9 cellular contexts compared by ENCODE assay signal in the genomic region with DNA sequence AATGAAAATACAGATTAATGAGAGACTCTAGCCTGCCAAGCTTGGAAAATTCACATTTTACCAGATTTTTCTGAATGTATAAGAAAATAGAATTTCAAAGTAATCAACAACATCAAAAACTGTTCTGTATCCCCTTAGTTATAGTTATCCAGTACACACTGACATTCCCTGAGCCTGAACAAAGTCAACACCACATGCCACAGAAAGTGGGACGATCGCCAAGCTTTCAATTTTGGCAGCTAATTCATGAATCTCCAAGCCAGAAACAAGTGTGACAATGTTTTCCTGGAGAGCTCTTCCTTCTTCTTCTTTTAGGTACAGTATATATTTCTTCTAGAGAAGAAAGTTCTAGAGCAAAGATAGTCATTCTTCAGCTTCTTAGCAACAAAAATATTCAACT.
DNase-seq lines count a peak whose midpoint lies in the region; ATAC-seq and TF ChIP-seq lines count a peak whose summit lies in the region.
"Had no signal": no experiment of that assay in that cellular context is flagged by ENCODE, and none has a peak within 500 bp of the region (broad histone marks: within the 10 kb centered on the region; RNA-seq: fewer than 3 reads in every experiment).

No MANE protein-coding gene starts in this region.

- no peak overlapping the region for H3K4me3 Mint-ChIP-seq in CD8-positive, alpha-beta T cell

- DNase-seq in NCI-H748 (lab: John Stamatoyannopoulos, UW; ENCODE audit: unreplicated experiment) (peak; percentile 23), NCI-H748 treated with DMSO at 0.1 percent for 48 hours (lab: John Stamatoyannopoulos, UW) (no peak), astrocyte of the cerebellum (ENCODE audit: low read depth) (peak; percentile 91), hippocampal formation (lab: John Stamatoyannopoulos, UW) (peak; percentile 33 to 55), upper lobe of right lung (no peak), spleen (no peak), NCI-H82 treated with DMSO at 0.1 percent for 48 hours (lab: John Stamatoyannopoulos, UW; ENCODE audit: unreplicated experiment) (no peak)
- DNase-seq in CD8-positive, alpha-beta T cell = no peak
- DNase-seq: 8988T had no signal

- no peaks in the 10 kb centered on the region for H3K27me3 Mint-ChIP-seq in CD8-positive, alpha-beta T cell (ENCODE audit: low read depth)

- intact Hi-C loops in upper lobe of right lung (cut with DNase I) = no loop called here
- intact Hi-C loops in spleen (cut with DNase I; ENCODE audit: low total_unique reads) = no loop called here
- intact Hi-C loops in CD8-positive, alpha-beta T cell (cut with DNase I, micrococcal nuclease) = no loop called here

- no peaks in the 10 kb centered on the region for H3K36me3 ChIP-seq in upper lobe of right lung
- no peaks in the 10 kb centered on the region for H3K36me3 ChIP-seq in spleen
- no peaks in the 10 kb centered on the region for H3K36me3 ChIP-seq in CD8-positive, alpha-beta T cell (ENCODE audit: insufficient read depth, low read length)

- TF ChIP-seq CTCF in astrocyte of the cerebellum (IDR thresholded peaks at IDR 0.05; ENCODE audit: low read depth, low read length, missing control alignments) (no peak), upper lobe of right lung (IDR thresholded peaks at IDR 0.05) (no peak), spleen (IDR thresholded peaks at IDR 0.05 in 8 of 11, conservative IDR thresholded peaks at IDR 0.05 in 3 of 11) (no peak)
- no peak for TF ChIP-seq CTCF in CD8-positive, alpha-beta T cell (IDR thresholded peaks at IDR 0.05)

- CTCF ChIA-PET in CD8-positive, alpha-beta T cell (lab: Charles Lee) = no interaction called here

- no peaks in the 10 kb centered on the region for H3K36me3 Mint-ChIP-seq in CD8-positive, alpha-beta T cell

- H3K27ac ChIP-seq in upper lobe of right lung (no peak overlapping the region), spleen (no peak overlapping the region)
- H3K27ac ChIP-seq in CD8-positive, alpha-beta T cell (ENCODE audit: low read depth, low read length) = no peak overlapping the region

- 23 to 35% (median 32%) methylated on average over 2 of the region's 2 CpGs for WGBS in spleen, 5 donors

- H3K4me3 ChIP-seq in astrocyte of the cerebellum (ENCODE audit: low read depth, low read length) (no peak overlapping the region), upper lobe of right lung (no peak overlapping the region), spleen (no peak overlapping the region)
- no peak overlapping the region for H3K4me3 ChIP-seq in CD8-positive, alpha-beta T cell (ENCODE audit: low read depth, low read length)

- H3K4me1 ChIP-seq in upper lobe of right lung = peaks cover 5% of the 10 kb centered on the region
- H3K4me1 ChIP-seq in spleen = no peaks in the 10 kb centered on the region
- no peaks in the 10 kb centered on the region for H3K4me1 ChIP-seq in CD8-positive, alpha-beta T cell (ENCODE audit: insufficient read depth, low read length)

- in situ Hi-C loops in astrocyte of the cerebellum (cut with HindIII; ENCODE audit: low sequenced_read_pairs) = loop anchor here (5.0 kb wide), 1 partner anchor 45 kb away; no protein-coding TSS in a partner anchor

- H3K9me3 Mint-ChIP-seq in CD8-positive, alpha-beta T cell = peaks cover 7% of the 10 kb centered on the region

- H3K27ac Mint-ChIP-seq in CD8-positive, alpha-beta T cell = no peak overlapping the region

- no peaks in the 10 kb centered on the region for H3K4me1 Mint-ChIP-seq in CD8-positive, alpha-beta T cell (ENCODE audit: low read depth)

- H3K9me3 ChIP-seq in upper lobe of right lung (no peaks in the 10 kb centered on the region), spleen (no peaks in the 10 kb centered on the region)
- no peaks in the 10 kb centered on the region for H3K9me3 ChIP-seq in CD8-positive, alpha-beta T cell (ENCODE audit: low read length)

- POLR2A ChIA-PET in CD8-positive, alpha-beta T cell (lab: Charles Lee) = no interaction called here

- H3K27me3 ChIP-seq in upper lobe of right lung (no peaks in the 10 kb centered on the region), spleen (replicated peaks in 1 of 7) (no peaks in the 10 kb centered on the region)
- H3K27me3 ChIP-seq in CD8-positive, alpha-beta T cell (ENCODE audit: insufficient read depth, low read length) = no peaks in the 10 kb centered on the region

- peak; percentile 45 for ATAC-seq in upper lobe of right lung
- no peak for ATAC-seq in CD8-positive, alpha-beta T cell

- TF ChIP-seq POLR2A in spleen (IDR thresholded peaks at IDR 0.05) = no peak

Comparison
In these comparisons a context has a peak if more than half of its experiments do, and no peak if none do; other contexts are left out.
1. DNase-seq: peak in NCI-H748 (single experiment), astrocyte of the cerebellum (single experiment) and hippocampal formation (2 of 2); none in NCI-H748 treated with DMSO at 0.1 percent for 48 hours (single experiment), upper lobe of right lung (single experiment), spleen (single experiment), CD8-positive, alpha-beta T cell (0 of 7) and NCI-H82 treated with DMSO at 0.1 percent for 48 hours (single experiment).